ENCODE assay signal across 28 cellular contexts in genomic region chr7:122188785-122189184, GRCh38.
"Had no signal": no experiment of that assay in that cellular context is flagged by ENCODE, and none has a peak within 500 bp of the region (broad histone marks: within the 10 kb centered on the region; RNA-seq: fewer than 3 reads in every experiment).

No MANE protein-coding gene starts in this region.

- FAIRE-seq: colon, endometrium, endothelial cell of umbilical vein, frontal cortex had no signal

- H3K27ac ChIP-seq: colonic mucosa, coronary artery, dorsolateral prefrontal cortex, epithelial cell of prostate, esophagus muscularis mucosa, esophagus squamous epithelium, foreskin keratinocyte, gastrocnemius medialis, gastroesophageal sphincter, heart left ventricle, heart right ventricle had no signal

- H3K4me1 ChIP-seq: colonic mucosa, esophagus muscularis mucosa, esophagus squamous epithelium, foreskin keratinocyte, gastrocnemius medialis, gastroesophageal sphincter, heart left ventricle, heart right ventricle had no signal

- DNase-seq: colonic mucosa; cortex of kidney; dermis blood vessel endothelial cell; dorsolateral prefrontal cortex; effector CD4-positive, alpha-beta T cell; effector CD8-positive, alpha-beta T cell; effector memory CD4-positive, alpha-beta T cell; effector memory CD8-positive, alpha-beta T cell; endodermal cell; erythroblast; esophagus squamous epithelium; foreskin fibroblast; foreskin keratinocyte; foreskin melanocyte; gastrocnemius medialis; glutamatergic neuron; head of caudate nucleus; heart left ventricle; heart right ventricle had no signal

- ATAC-seq: effector memory CD8-positive, alpha-beta T cell; esophagus mucosa; foreskin keratinocyte; gastrocnemius medialis; gastroesophageal sphincter; heart left ventricle; heart right ventricle had no signal

- H3K36me3 ChIP-seq: colonic mucosa, esophagus muscularis mucosa, esophagus squamous epithelium, gastrocnemius medialis, gastroesophageal sphincter, heart left ventricle, heart right ventricle had no signal

- H3K4me3 ChIP-seq: colonic mucosa, coronary artery, dorsolateral prefrontal cortex, esophagus muscularis mucosa, esophagus squamous epithelium, gastrocnemius medialis, gastroesophageal sphincter, heart left ventricle, heart right ventricle had no signal

- H3K9me3 ChIP-seq: colonic mucosa, esophagus muscularis mucosa, esophagus squamous epithelium, gastrocnemius medialis had no signal

- H3K27me3 ChIP-seq: colonic mucosa, dorsolateral prefrontal cortex, esophagus muscularis mucosa, esophagus squamous epithelium, foreskin keratinocyte, gastrocnemius medialis, gastroesophageal sphincter, heart left ventricle, heart right ventricle had no signal
